Comparison of ENCODE assay signal across 8 cellular contexts in the genomic region with DNA sequence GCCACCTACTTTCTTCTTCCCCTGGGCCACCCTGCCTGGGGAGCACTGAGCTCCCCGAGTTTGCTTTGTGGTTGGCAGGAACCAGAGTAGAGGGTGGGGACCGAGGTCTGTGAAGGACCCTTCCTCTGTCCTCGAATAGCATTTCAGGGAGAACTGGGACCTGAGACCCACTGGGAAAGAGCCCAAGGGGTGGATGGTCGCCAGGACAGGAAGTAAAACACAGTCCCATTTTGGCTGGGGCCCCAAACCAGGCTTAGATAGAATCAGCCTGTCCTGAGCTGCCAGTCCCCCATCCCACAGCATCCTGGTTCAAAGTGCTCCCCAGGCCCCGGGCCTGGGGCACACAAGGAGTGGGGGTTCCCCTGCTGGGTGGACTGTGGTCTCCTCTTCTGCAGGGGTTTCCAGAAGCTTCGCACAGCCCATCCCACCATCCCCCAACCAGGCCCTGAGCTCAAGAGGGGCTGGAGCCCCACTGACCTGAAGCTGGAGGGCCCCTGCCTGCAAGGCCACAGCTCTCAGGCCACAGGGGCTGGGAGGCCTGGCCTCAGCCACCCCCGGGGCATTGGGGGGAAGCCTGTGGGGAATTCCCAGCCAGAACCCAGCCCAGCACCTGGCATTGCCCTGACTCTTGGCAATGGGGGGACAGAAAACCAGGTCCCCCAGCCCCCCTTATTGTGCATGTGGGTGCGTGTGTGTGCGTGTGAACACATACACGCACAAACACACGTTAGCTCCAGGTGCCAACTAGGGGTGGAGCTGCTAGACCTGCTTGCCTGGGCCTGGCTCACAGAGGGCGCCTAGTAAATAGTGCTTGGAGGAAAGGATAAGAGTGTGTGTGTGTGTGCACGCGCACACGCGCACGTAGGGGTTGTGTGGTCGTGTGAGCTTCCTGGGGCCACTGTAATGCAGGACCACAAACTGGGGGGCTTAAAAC. TPM values are rescaled to one million over a fixed set of nuclear protein-coding genes. Genes with fewer than 3 reads are reported as not detected.
A peak's percentile ranks its signal among the peaks of the same experiment; 100 is the strongest.
DNase-seq lines count a peak whose midpoint lies in the region; ATAC-seq and TF ChIP-seq lines count a peak whose summit lies in the region.

No MANE protein-coding gene starts in this region.

- H3K36me3 Mint-ChIP-seq in chondrocyte (ENCODE audit: low read depth): no peaks in the 10 kb centered on the region
- H3K36me3 Mint-ChIP-seq in natural killer cell treated with Interleukin-12 subunit alpha and Interleukin-12 subunit beta and Interleukin-15 and Interleukin-18, amount 100 ng/mL, for 72 hours: no peaks in the 10 kb centered on the region

- H3K4me3 Mint-ChIP-seq in chondrocyte (ENCODE audit: unreplicated experiment): peak overlapping the region; percentile 44
- peak overlapping the region; percentile 79 for H3K4me3 Mint-ChIP-seq in natural killer cell treated with Interleukin-12 subunit alpha and Interleukin-12 subunit beta and Interleukin-15 and Interleukin-18, amount 100 ng/mL, for 72 hours

- peak; percentile 0 for ATAC-seq in GM21367 (IDR thresholded peaks at IDR 0.05; ENCODE audit: unreplicated experiment)
- no peak for ATAC-seq in natural killer cell treated with Interleukin-12 subunit alpha and Interleukin-12 subunit beta and Interleukin-15 and Interleukin-18, amount 100 ng/mL, for 72 hours

- DNase-seq in RPMI7951 (ENCODE audit: low read depth): peak; percentile 34
- DNase-seq in chondrocyte (ENCODE audit: low spot score): no peak
- DNase-seq in natural killer cell treated with Interleukin-12 subunit alpha and Interleukin-12 subunit beta and Interleukin-15 and Interleukin-18, amount 100 ng/mL, for 72 hours (ENCODE audit: low spot score): peak; percentile 75
- no peak for DNase-seq in middle frontal gyrus (ENCODE audit: extremely low spot score, low spot score)
- no peak for DNase-seq in NCI-H524 treated with DMSO at 0.1 percent for 48 hours (lab: John Stamatoyannopoulos, UW)
- DNase-seq in iPS-NIHi7 (ENCODE audit: extremely low spot score): no peak
- DNase-seq in amniotic stem cell (lab: John Stamatoyannopoulos, UW): no peak

- no peaks in the 10 kb centered on the region for H3K9me3 Mint-ChIP-seq in chondrocyte (ENCODE audit: low read depth)
- H3K9me3 Mint-ChIP-seq in natural killer cell treated with Interleukin-12 subunit alpha and Interleukin-12 subunit beta and Interleukin-15 and Interleukin-18, amount 100 ng/mL, for 72 hours: no peaks in the 10 kb centered on the region

- peak overlapping the region; percentile 85 for H3K27ac Mint-ChIP-seq in chondrocyte (ENCODE audit: unreplicated experiment)
- peak overlapping the region; percentile 78 to 85 for H3K27ac Mint-ChIP-seq in natural killer cell treated with Interleukin-12 subunit alpha and Interleukin-12 subunit beta and Interleukin-15 and Interleukin-18, amount 100 ng/mL, for 72 hours

- no peaks in the 10 kb centered on the region for H3K27me3 Mint-ChIP-seq in chondrocyte (ENCODE audit: low read depth)
- H3K27me3 Mint-ChIP-seq in natural killer cell treated with Interleukin-12 subunit alpha and Interleukin-12 subunit beta and Interleukin-15 and Interleukin-18, amount 100 ng/mL, for 72 hours: no peaks in the 10 kb centered on the region

- H3K4me1 Mint-ChIP-seq in chondrocyte (ENCODE audit: low read depth): peaks cover 44% of the 10 kb centered on the region
- H3K4me1 Mint-ChIP-seq in natural killer cell treated with Interleukin-12 subunit alpha and Interleukin-12 subunit beta and Interleukin-15 and Interleukin-18, amount 100 ng/mL, for 72 hours (ENCODE audit: low read depth in 2 of 2): peaks cover 11 to 34% of the 10 kb centered on the region in 2 donors

- no peak for TF ChIP-seq CTCF in chondrocyte (IDR thresholded peaks at IDR 0.05)

RNA-seq across cellular contexts. Expression of gene MKNK2, which starts 1.0 kb away (rescaled TPM):
- total RNA-seq in RPMI7951 (2014; rRNA removed; shearing (Covaris generic)): 52.0 and 54.4 TPM in 2 replicates
- 32.8 to 127 TPM (median 125 TPM) in 3 replicates for total RNA-seq in chondrocyte
- 100 to 1,000 TPM; 303 to 308 TPM for total RNA-seq in natural killer cell treated with Interleukin-12 subunit alpha and Interleukin-12 subunit beta and Interleukin-15 and Interleukin-18, amount 100 ng/mL, for 72 hours

RNA-seq across cellular contexts. Expression of gene BTBD2, which starts 36.5 kb away (rescaled TPM):
- 37.0 and 42.1 TPM in 2 replicates for total RNA-seq in RPMI7951 (2014; rRNA removed; shearing (Covaris generic))
- 61.0 to 66.2 TPM (median 65.9 TPM) in 3 replicates for total RNA-seq in chondrocyte
- total RNA-seq in natural killer cell treated with Interleukin-12 subunit alpha and Interleukin-12 subunit beta and Interleukin-15 and Interleukin-18, amount 100 ng/mL, for 72 hours: 10 to 100 TPM; 19.9 to 23.0 TPM

RNA-seq across cellular contexts. Expression of gene MOB3A, which starts 44.1 kb away (rescaled TPM):
- 24.2 and 26.6 TPM in 2 replicates for total RNA-seq in RPMI7951 (2014; rRNA removed; shearing (Covaris generic))
- total RNA-seq in chondrocyte: 34.6 to 48.0 TPM (median 45.5 TPM) in 3 replicates
- 100 to 1,000 TPM; 180 to 212 TPM for total RNA-seq in natural killer cell treated with Interleukin-12 subunit alpha and Interleukin-12 subunit beta and Interleukin-15 and Interleukin-18, amount 100 ng/mL, for 72 hours

RNA-seq across cellular contexts. Expression of gene IZUMO4, which starts 44.7 kb away (rescaled TPM):
- total RNA-seq in RPMI7951 (2014; rRNA removed; shearing (Covaris generic)): 1.4 and 2.2 TPM in 2 replicates
- 2.4 to 3.9 TPM (median 3.2 TPM) in 3 replicates for total RNA-seq in chondrocyte
- 1 to 10 TPM; 5.7 to 5.9 TPM for total RNA-seq in natural killer cell treated with Interleukin-12 subunit alpha and Interleukin-12 subunit beta and Interleukin-15 and Interleukin-18, amount 100 ng/mL, for 72 hours

Comparison
In these comparisons a context has a peak if more than half of its experiments do, and no peak if none do; other contexts are left out.
1. DNase-seq: peak in RPMI7951 (single experiment) and natural killer cell treated with Interleukin-12 subunit alpha and Interleukin-12 subunit beta and Interleukin-15 and Interleukin-18, amount 100 ng/mL, for 72 hours (single experiment); none in chondrocyte (single experiment), middle frontal gyrus (single experiment), NCI-H524 treated with DMSO at 0.1 percent for 48 hours (single experiment), iPS-NIHi7 (single experiment) and amniotic stem cell (single experiment).